Comparison of ENCODE assay signal across 19 cellular contexts in genomic region chr1:3893190-3893589, GRCh38.
"Had no signal": no experiment of that assay in that cellular context is flagged by ENCODE, and none has a peak within 500 bp of the region (broad histone marks: within the 10 kb centered on the region; RNA-seq: fewer than 3 reads in every experiment).

No MANE protein-coding gene starts in this region.

- H3K27me3 Mint-ChIP-seq: activated naive CD8-positive, alpha-beta T cell treated with anti-CD3 and anti-CD28 coated beads, Interleukin-2, amount 50 U/mL, for 24 hours; T-helper 17 cell had no signal

- H3K27ac Mint-ChIP-seq: activated naive CD8-positive, alpha-beta T cell treated with anti-CD3 and anti-CD28 coated beads, Interleukin-2, amount 50 U/mL, for 24 hours; T-helper 17 cell had no signal

- H3K4me3 ChIP-seq: cardiac muscle cell, right lobe of liver, upper lobe of right lung had no signal

- H3K4me1 ChIP-seq: foreskin keratinocyte, right lobe of liver had no signal

- H3K27me3 ChIP-seq: cardiac muscle cell, foreskin keratinocyte, right lobe of liver, upper lobe of right lung had no signal

- DNase-seq: activated CD4-positive, alpha-beta T cell treated with anti-CD3 and anti-CD28 coated beads for 1 hour; activated CD4-positive, alpha-beta T cell treated with anti-CD3 and anti-CD28 coated beads, Interleukin-2, amount 50 U/mL, for 1 hour; activated CD8-positive, alpha-beta T cell treated with anti-CD3 and anti-CD28 coated beads, Interleukin-2, amount 10 ng/mL, durations not matched to agents 7 days and 5 days; activated gamma-delta T cell; activated naive CD4-positive, alpha-beta T cell treated with anti-CD3 and anti-CD28 coated beads, Interleukin-2, amount 50 U/mL, for 16 hours; activated naive CD8-positive, alpha-beta T cell treated with anti-CD3 and anti-CD28 coated beads, Interleukin-2, amount 50 U/mL, for 24 hours; erythroblast; foreskin keratinocyte; mesenchymal stem cell; right lobe of liver; small intestine; stimulated activated CD4-positive, alpha-beta T cell treated with anti-CD3 and anti-CD28 coated beads, Interleukin-2, amount 100 ng/mL, for 48 hours; stimulated activated CD8-positive, alpha-beta memory T cell treated with anti-CD3 and anti-CD28 coated beads, Interleukin-4, amount 100 ng/mL, for 48 hours; stimulated activated naive CD4-positive, alpha-beta T cell treated with Interleukin-2 at 50 U/mL for 16 hours; SW 1271; T-helper 17 cell had no signal

- H3K27ac ChIP-seq: cardiac muscle cell, foreskin keratinocyte, right lobe of liver, upper lobe of right lung had no signal

- H3K9me3 Mint-ChIP-seq: neural crest cell had no signal

- H3K4me3 Mint-ChIP-seq: activated CD8-positive, alpha-beta T cell treated with anti-CD3 and anti-CD28 coated beads, Interleukin-2, amount 10 ng/mL, durations not matched to agents 7 days and 5 days; activated naive CD8-positive, alpha-beta T cell treated with anti-CD3 and anti-CD28 coated beads, Interleukin-2, amount 50 U/mL, for 24 hours; neural crest cell; T-helper 17 cell had no signal

- ATAC-seq: activated CD8-positive, alpha-beta T cell treated with anti-CD3 and anti-CD28 coated beads, Interleukin-2, amount 10 ng/mL, durations not matched to agents 7 days and 5 days; activated naive CD8-positive, alpha-beta T cell treated with anti-CD3 and anti-CD28 coated beads, Interleukin-2, amount 50 U/mL, for 24 hours; foreskin keratinocyte; right lobe of liver; T-helper 17 cell had no signal
